In genomic region chr5:148397968-148398595, GRCh38 we compare ENCODE assay signal across 10 cellular contexts. TPM values are rescaled to one million over a fixed set of nuclear protein-coding genes. Genes with fewer than 3 reads are reported as not detected.
DNase-seq lines count a peak whose midpoint lies in the region; ATAC-seq and TF ChIP-seq lines count a peak whose summit lies in the region.
"Had no signal": no experiment of that assay in that cellular context is flagged by ENCODE, and none has a peak within 500 bp of the region (broad histone marks: within the 10 kb centered on the region; RNA-seq: fewer than 3 reads in every experiment).

No MANE protein-coding gene starts in this region.

- peaks cover 58% of the 10 kb centered on the region for H3K4me1 Mint-ChIP-seq in activated naive CD4-positive, alpha-beta T cell treated with anti-CD3 and anti-CD28 coated beads for 36 hours (ENCODE audit: low read depth)
- peaks cover 20% of the 10 kb centered on the region for H3K4me1 Mint-ChIP-seq in glutamatergic neuron (ENCODE audit: low read depth, unreplicated experiment)
- peaks cover 23 to 61% of the 10 kb centered on the region in 2 donors for H3K4me1 Mint-ChIP-seq in stimulated activated naive B cell treated with anti-CD40 and anti-IgM and Interleukin-4, amounts not matched to agents 10 μg/mL and 1 μg/mL and 100 μg/mL, for 72 hours

- H3K27me3 Mint-ChIP-seq in activated naive CD4-positive, alpha-beta T cell treated with anti-CD3 and anti-CD28 coated beads for 36 hours (ENCODE audit: low read depth), result no peaks in the 10 kb centered on the region
- H3K27me3 Mint-ChIP-seq in glutamatergic neuron (ENCODE audit: unreplicated experiment), result peaks cover 3% of the 10 kb centered on the region
- H3K27me3 Mint-ChIP-seq in stimulated activated naive B cell treated with anti-CD40 and anti-IgM and Interleukin-4, amounts not matched to agents 10 μg/mL and 1 μg/mL and 100 μg/mL, for 72 hours, result no peaks in the 10 kb centered on the region

- H3K27ac Mint-ChIP-seq in activated naive CD4-positive, alpha-beta T cell treated with anti-CD3 and anti-CD28 coated beads for 36 hours, result peak overlapping the region; percentile 55
- peak overlapping the region; percentile 52 for H3K27ac Mint-ChIP-seq in glutamatergic neuron (ENCODE audit: unreplicated experiment)
- H3K27ac Mint-ChIP-seq in stimulated activated naive B cell treated with anti-CD40 and anti-IgM and Interleukin-4, amounts not matched to agents 10 μg/mL and 1 μg/mL and 100 μg/mL, for 72 hours, result peak overlapping the region; percentile 75

- no peak for ATAC-seq in stimulated activated naive B cell treated with anti-CD40 and anti-IgM and Interleukin-4, amounts not matched to agents 10 μg/mL and 1 μg/mL and 100 μg/mL, for 72 hours (replicated peaks)
- ATAC-seq in GM19328 (IDR thresholded peaks at IDR 0.05; ENCODE audit: unreplicated experiment) (no peak), GM21737 (IDR thresholded peaks at IDR 0.05; ENCODE audit: unreplicated experiment) (no peak)

- intact Hi-C loops in activated naive CD4-positive, alpha-beta T cell treated with anti-CD3 and anti-CD28 coated beads for 36 hours (cut with micrococcal nuclease), result no loop called here

- CTCF ChIA-PET in activated naive CD4-positive, alpha-beta T cell treated with anti-CD3 and anti-CD28 coated beads for 36 hours (lab: Charles Lee), result interaction anchor here (0.7 to 1.5 kb wide), 7 partner anchors 10 to 401 kb away, joined by 3 to 7 read pairs (median 3); no protein-coding TSS in a partner anchor

- no peak overlapping the region for H3K4me3 Mint-ChIP-seq in activated naive CD4-positive, alpha-beta T cell treated with anti-CD3 and anti-CD28 coated beads for 36 hours
- peak overlapping the region; percentile 43 for H3K4me3 Mint-ChIP-seq in glutamatergic neuron (ENCODE audit: unreplicated experiment)
- H3K4me3 Mint-ChIP-seq in stimulated activated naive B cell treated with anti-CD40 and anti-IgM and Interleukin-4, amounts not matched to agents 10 μg/mL and 1 μg/mL and 100 μg/mL, for 72 hours, result no peak overlapping the region

- no peak for TF ChIP-seq CTCF in glutamatergic neuron (IDR thresholded peaks at IDR 0.05; ENCODE audit: partially characterized antibody, unreplicated experiment)

- peaks cover 39% of the 10 kb centered on the region for H3K36me3 Mint-ChIP-seq in activated naive CD4-positive, alpha-beta T cell treated with anti-CD3 and anti-CD28 coated beads for 36 hours (ENCODE audit: low read depth)
- no peaks in the 10 kb centered on the region for H3K36me3 Mint-ChIP-seq in glutamatergic neuron (ENCODE audit: unreplicated experiment)
- H3K36me3 Mint-ChIP-seq in stimulated activated naive B cell treated with anti-CD40 and anti-IgM and Interleukin-4, amounts not matched to agents 10 μg/mL and 1 μg/mL and 100 μg/mL, for 72 hours, result peaks cover 31 to 43% of the 10 kb centered on the region in 2 donors

- H3K9me3 Mint-ChIP-seq in activated naive CD4-positive, alpha-beta T cell treated with anti-CD3 and anti-CD28 coated beads for 36 hours, result no peaks in the 10 kb centered on the region
- no peaks in the 10 kb centered on the region for H3K9me3 Mint-ChIP-seq in glutamatergic neuron (ENCODE audit: unreplicated experiment)
- H3K9me3 Mint-ChIP-seq in stimulated activated naive B cell treated with anti-CD40 and anti-IgM and Interleukin-4, amounts not matched to agents 10 μg/mL and 1 μg/mL and 100 μg/mL, for 72 hours, result peaks cover 0 to 3% of the 10 kb centered on the region in 2 donors

- no peak for DNase-seq in activated naive CD4-positive, alpha-beta T cell treated with anti-CD3 and anti-CD28 coated beads for 36 hours
- DNase-seq in activated naive CD4-positive, alpha-beta T cell (lab: John Stamatoyannopoulos, UW), result no peak
- DNase-seq in NOMO-1 treated with DMSO at 0.1 percent for 48 hours (lab: John Stamatoyannopoulos, UW; ENCODE audit: unreplicated experiment), result peak; percentile 86
- no peak for DNase-seq in glutamatergic neuron
- DNase-seq in stimulated activated naive B cell treated with anti-CD40 and anti-IgM and Interleukin-4, amounts not matched to agents 10 μg/mL and 1 μg/mL and 100 μg/mL, for 72 hours, result no peak
- no peak for DNase-seq in NCI-H2171 (lab: John Stamatoyannopoulos, UW)
- DNase-seq: occipital lobe, T-helper 9 cell had no signal

RNA-seq across cellular contexts. Expression of gene FBXO38, which starts 14.3 kb away (rescaled TPM):
- 10 to 100 TPM; 31.7 to 34.2 TPM for total RNA-seq in activated naive CD4-positive, alpha-beta T cell treated with anti-CD3 and anti-CD28 coated beads for 36 hours
- 132 TPM for total RNA-seq in glutamatergic neuron (ENCODE audit: unreplicated experiment)
